In genomic region chr5:80686757-80687156, GRCh38 we compare ENCODE assay signal across 2 cellular contexts.
TF ChIP-seq lines count a peak whose summit lies in the region.

No MANE protein-coding gene starts in this region.

TF ChIP-seq in IMR-90, 13 proteins besides CTCF, POLR2A, EP300 and RAD21:
- TF ChIP-seq SMC3 (IDR thresholded peaks at IDR 0.05; ENCODE audit: low read depth, low read length) (peak; percentile 59), CHD1 (IDR thresholded peaks at IDR 0.05; ENCODE audit: low read depth, low read length) (no peak)

TF ChIP-seq in GM12878, 131 proteins besides CTCF, POLR2A, EP300 and RAD21:
- TF ChIP-seq LARP7 (IDR thresholded peaks at IDR 0.05) = no peak
- peak; percentile 23; the same call in 1 of the 2 replicates for TF ChIP-seq SMC3 (IDR thresholded peaks at IDR 0.05; ENCODE audit: borderline replicate concordance, low read length)
TF ChIP-seq in GM12878: peak in this region for 1.
